ENCODE assay signal across 12 cellular contexts in genomic region chr14:93011650-93012317, GRCh38.
DNase-seq lines count a peak whose midpoint lies in the region; ATAC-seq and TF ChIP-seq lines count a peak whose summit lies in the region.
"Had no signal": no experiment of that assay in that cellular context is flagged by ENCODE, and none has a peak within 500 bp of the region (broad histone marks: within the 10 kb centered on the region; RNA-seq: fewer than 3 reads in every experiment).

No MANE protein-coding gene starts in this region.

- H3K9me3 Mint-ChIP-seq in natural killer cell treated with Interleukin-12 subunit alpha and Interleukin-12 subunit beta and Interleukin-15 and Interleukin-18, amount 100 ng/mL, for 72 hours, result no peaks in the 10 kb centered on the region
- H3K9me3 Mint-ChIP-seq: natural killer cell had no signal

- ATAC-seq in natural killer cell treated with Interleukin-12 subunit alpha and Interleukin-12 subunit beta and Interleukin-15 and Interleukin-18, amount 100 ng/mL, for 72 hours, result no peak
- ATAC-seq in HG02852 (IDR thresholded peaks at IDR 0.05; ENCODE audit: unreplicated experiment), result no peak
- ATAC-seq: natural killer cell had no signal

- H3K4me3 ChIP-seq in dorsolateral prefrontal cortex, result peak overlapping the region in 6 of 59 donors; percentile 8 to 23 (median 14)

- intact Hi-C loops in dorsolateral prefrontal cortex (cut with DNase I), result no loop called here

- H3K4me1 Mint-ChIP-seq in natural killer cell treated with Interleukin-12 subunit alpha and Interleukin-12 subunit beta and Interleukin-15 and Interleukin-18, amount 100 ng/mL, for 72 hours (ENCODE audit: low read depth in 2 of 2), result peaks cover 17 to 36% of the 10 kb centered on the region in 2 donors

- no peaks in the 10 kb centered on the region for H3K27me3 ChIP-seq in dorsolateral prefrontal cortex

- no peak overlapping the region for H3K4me3 Mint-ChIP-seq in natural killer cell treated with Interleukin-12 subunit alpha and Interleukin-12 subunit beta and Interleukin-15 and Interleukin-18, amount 100 ng/mL, for 72 hours
- H3K4me3 Mint-ChIP-seq: natural killer cell had no signal

- DNase-seq in DMS153 (lab: John Stamatoyannopoulos, UW) (peak; percentile 63), NCI-H2196 treated with DMSO at 0.1 percent for 48 hours (lab: John Stamatoyannopoulos, UW; ENCODE audit: unreplicated experiment) (peak; percentile 68), dorsolateral prefrontal cortex (peak; percentile 71 to 86 (median 84)), pons (ENCODE audit: low spot score) (peak; percentile 89), CD1c-positive myeloid dendritic cell (ENCODE audit: extremely low spot score) (no peak), HK-2 (ENCODE audit: unreplicated experiment) (no peak)
- no peak for DNase-seq in natural killer cell treated with Interleukin-12 subunit alpha and Interleukin-12 subunit beta and Interleukin-15 and Interleukin-18, amount 100 ng/mL, for 72 hours (ENCODE audit: low spot score)
- DNase-seq: activated effector memory CD4-positive, alpha-beta T cell treated with anti-CD3 and anti-CD28 coated beads, Interleukin-2, amount 50 U/mL, for 16 hours; dermis blood vessel endothelial cell; Karpas-422; natural killer cell had no signal

- no peak overlapping the region for H3K27ac Mint-ChIP-seq in natural killer cell treated with Interleukin-12 subunit alpha and Interleukin-12 subunit beta and Interleukin-15 and Interleukin-18, amount 100 ng/mL, for 72 hours

- no peaks in the 10 kb centered on the region for H3K36me3 Mint-ChIP-seq in natural killer cell treated with Interleukin-12 subunit alpha and Interleukin-12 subunit beta and Interleukin-15 and Interleukin-18, amount 100 ng/mL, for 72 hours
- H3K36me3 Mint-ChIP-seq: natural killer cell had no signal

- no peaks in the 10 kb centered on the region for H3K27me3 Mint-ChIP-seq in natural killer cell treated with Interleukin-12 subunit alpha and Interleukin-12 subunit beta and Interleukin-15 and Interleukin-18, amount 100 ng/mL, for 72 hours

- peak overlapping the region; percentile 35 to 98 (median 89) for H3K27ac ChIP-seq in dorsolateral prefrontal cortex

- TF ChIP-seq CTCF in dorsolateral prefrontal cortex (IDR thresholded peaks at IDR 0.05 in 54 of 56, conservative IDR thresholded peaks at IDR 0.05 in 2 of 56; ENCODE audit: low read depth in 1 of 56, partially characterized antibody in 56 of 56), result peak in 17 of 56 donors; percentile 4 to 46 (median 23)

Comparison
In these comparisons a context has a peak if more than half of its experiments do, and no peak if none do; other contexts are left out.
1. DNase-seq: peak in DMS153 (single experiment), NCI-H2196 treated with DMSO at 0.1 percent for 48 hours (single experiment), dorsolateral prefrontal cortex (10 of 10) and pons (single experiment); none in CD1c-positive myeloid dendritic cell (single experiment), natural killer cell treated with Interleukin-12 subunit alpha and Interleukin-12 subunit beta and Interleukin-15 and Interleukin-18, amount 100 ng/mL, for 72 hours (single experiment) and HK-2 (single experiment).